20 cellular contexts compared by ENCODE assay signal in genomic region chr2:17057109-17058017, GRCh38.
"Had no signal": no experiment of that assay in that cellular context is flagged by ENCODE, and none has a peak within 500 bp of the region (broad histone marks: within the 10 kb centered on the region; RNA-seq: fewer than 3 reads in every experiment).

No MANE protein-coding gene starts in this region.

- H3K4me3 ChIP-seq: coronary artery, right atrium auricular region, skin epidermis, tibial artery, vagina had no signal

- H3K27me3 ChIP-seq: foreskin keratinocyte, neutrophil, right atrium auricular region, tibial artery, vagina had no signal

- DNase-seq: activated CD4-positive, alpha-beta T cell treated with anti-CD3 and anti-CD28 coated beads for 48 hours; activated CD8-positive, alpha-beta T cell treated with anti-CD3 and anti-CD28 coated beads for 36 hours; activated effector memory CD4-positive, alpha-beta T cell treated with Interleukin-2 at 50 U/mL for 16 hours; activated naive CD4-positive, alpha-beta T cell treated with anti-CD3 and anti-CD28 coated beads, Interleukin-2, amount 50 U/mL, for 16 hours; activated T-cell treated with anti-CD3 and anti-CD28 coated beads, Interleukin-2, amount 50 U/mL, for 4 hours; central memory CD4-positive, alpha-beta T cell; effector CD8-positive, alpha-beta T cell; mesendoderm; natural killer cell; posterior cingulate gyrus; stimulated activated CD4-positive, alpha-beta T cell treated with anti-CD3 and anti-CD28 coated beads, Interleukin-15, amount 100 ng/mL, for 24 hours; stimulated activated CD4-positive, alpha-beta T cell treated with anti-CD3 and anti-CD28 coated beads, Interleukin-4, amount 100 ng/mL, for 1 hour; stimulated activated naive CD4-positive, alpha-beta T cell; tibial artery had no signal

- H3K27ac ChIP-seq: coronary artery, foreskin keratinocyte, neutrophil, right atrium auricular region, skin epidermis, tibial artery, vagina had no signal

- H3K27ac Mint-ChIP-seq: activated CD8-positive, alpha-beta T cell treated with anti-CD3 and anti-CD28 coated beads for 36 hours; natural killer cell had no signal

- H3K4me1 Mint-ChIP-seq: natural killer cell had no signal

- H3K4me3 Mint-ChIP-seq: activated CD8-positive, alpha-beta T cell treated with anti-CD3 and anti-CD28 coated beads for 36 hours; activated T-cell treated with anti-CD3 and anti-CD28 coated beads, Interleukin-2, amount 50 U/mL, for 4 hours; natural killer cell had no signal

- H3K4me1 ChIP-seq: foreskin keratinocyte, right atrium auricular region, tibial artery, vagina had no signal

- H3K9me3 ChIP-seq: neutrophil, right atrium auricular region, tibial artery, vagina had no signal

- H3K36me3 Mint-ChIP-seq: natural killer cell had no signal

- H3K27me3 Mint-ChIP-seq: activated CD8-positive, alpha-beta T cell treated with anti-CD3 and anti-CD28 coated beads for 36 hours had no signal

- ATAC-seq: activated CD8-positive, alpha-beta T cell treated with anti-CD3 and anti-CD28 coated beads for 36 hours; activated T-cell treated with anti-CD3 and anti-CD28 coated beads, Interleukin-2, amount 50 U/mL, for 4 hours; foreskin keratinocyte; natural killer cell had no signal

- H3K36me3 ChIP-seq: neutrophil, right atrium auricular region, tibial artery, vagina had no signal
